ENCODE assay signal across 25 cellular contexts in the genomic region with DNA sequence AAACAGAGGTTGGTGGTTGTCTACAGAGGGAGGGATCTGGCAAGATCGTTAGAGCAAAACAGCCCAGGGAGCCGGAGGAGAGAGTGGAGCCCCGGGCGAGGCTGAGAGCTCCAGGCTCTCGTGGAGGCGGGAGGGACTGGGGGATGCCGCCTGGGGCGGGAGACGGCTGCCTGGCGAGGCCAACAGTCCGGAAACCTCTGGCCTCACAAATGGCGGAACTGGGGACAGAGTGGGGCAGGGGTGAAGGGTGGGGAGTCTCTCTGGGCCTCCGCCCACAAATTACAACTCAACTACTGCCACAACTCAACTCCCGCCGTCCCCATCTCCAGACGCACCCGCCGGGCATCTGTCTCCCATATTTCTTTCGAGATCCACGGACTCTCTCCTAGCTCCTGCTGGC. TPM values are rescaled to one million over a fixed set of nuclear protein-coding genes. Genes with fewer than 3 reads are reported as not detected.
DNase-seq lines count a peak whose midpoint lies in the region; ATAC-seq, FAIRE-seq and TF ChIP-seq lines count a peak whose summit lies in the region.
"Had no signal": no experiment of that assay in that cellular context is flagged by ENCODE, and none has a peak within 500 bp of the region (broad histone marks: within the 10 kb centered on the region; RNA-seq: fewer than 3 reads in every experiment).

No MANE protein-coding gene starts in this region.

- no peak overlapping the region for H3K27ac Mint-ChIP-seq in type B pancreatic cell
- no peak overlapping the region for H3K27ac Mint-ChIP-seq in activated CD8-positive, alpha-beta memory T cell treated with anti-CD3 and anti-CD28 coated beads, Interleukin-2, amount 10 ng/mL, durations not matched to agents 7 days and 5 days
- H3K27ac Mint-ChIP-seq: CD8-positive, alpha-beta T cell had no signal

- TF ChIP-seq CTCF in HepG2 (CRISPR knock-in tag; IDR thresholded peaks at IDR 0.05) (no peak), right lobe of liver (IDR thresholded peaks at IDR 0.05) (no peak), type B pancreatic cell (conservative IDR thresholded peaks at IDR 0.05) (no peak)

- BruUV-seq in HepG2 (replicated peaks; lab: Mats Ljungman, UMichigan) = no TSS peak

- H3K9me3 ChIP-seq in HepG2 (ENCODE audit: low read length) (no peaks in the 10 kb centered on the region), right lobe of liver (no peaks in the 10 kb centered on the region)
- H3K9me3 ChIP-seq: Peyer's patch had no signal

- H3K79me2 ChIP-seq in HepG2 (ENCODE audit: insufficient read depth, low read length) = no peaks in the 10 kb centered on the region

- WGBS in HepG2 (ENCODE audit: low lambda C conversion rate) = 97% methylated on average over 20 of the region's 20 CpGs
- WGBS in right lobe of liver (ENCODE audit: insufficient coverage, low coverage, low lambda C conversion rate, missing lambda C conversion rate) = 87% methylated on average over 8 of the region's 20 CpGs

- no peaks in the 10 kb centered on the region for H3K27me3 Mint-ChIP-seq in type B pancreatic cell
- no peaks in the 10 kb centered on the region for H3K27me3 Mint-ChIP-seq in activated CD8-positive, alpha-beta memory T cell treated with anti-CD3 and anti-CD28 coated beads, Interleukin-2, amount 10 ng/mL, durations not matched to agents 7 days and 5 days

- peaks cover 3% of the 10 kb centered on the region; the same call in 1 of the 2 replicates for H4K20me1 ChIP-seq in HepG2 (ENCODE audit: insufficient read depth, low read length)

- ATAC-seq in HepG2 = no peak
- ATAC-seq in right lobe of liver = no peak
- no peak for ATAC-seq in activated CD8-positive, alpha-beta memory T cell treated with anti-CD3 and anti-CD28 coated beads, Interleukin-2, amount 10 ng/mL, durations not matched to agents 7 days and 5 days
- ATAC-seq: CD8-positive, alpha-beta T cell had no signal

- in situ Hi-C loops in HepG2 (cut with HindIII; ENCODE audit: extremely low pct_ligation_motif_present, low pct_unique_long_range_greater_than_20kb) = no loop called here

- no peak overlapping the region for H3K4me3 Mint-ChIP-seq in type B pancreatic cell
- no peak overlapping the region for H3K4me3 Mint-ChIP-seq in activated CD8-positive, alpha-beta memory T cell treated with anti-CD3 and anti-CD28 coated beads, Interleukin-2, amount 10 ng/mL, durations not matched to agents 7 days and 5 days
- H3K4me3 Mint-ChIP-seq: CD8-positive, alpha-beta T cell had no signal

- H2AFZ ChIP-seq in HepG2 (ENCODE audit: low read length) = no peak overlapping the region

- no peak for TF ChIP-seq RAD21 in HepG2 (CRISPR knock-in tag; IDR thresholded peaks at IDR 0.05)

- H3K9me3 Mint-ChIP-seq in type B pancreatic cell = no peaks in the 10 kb centered on the region
- H3K9me3 Mint-ChIP-seq in activated CD8-positive, alpha-beta memory T cell treated with anti-CD3 and anti-CD28 coated beads, Interleukin-2, amount 10 ng/mL, durations not matched to agents 7 days and 5 days (ENCODE audit: low read depth) = no peaks in the 10 kb centered on the region
- H3K9me3 Mint-ChIP-seq: CD8-positive, alpha-beta T cell had no signal

- DNase-seq in HepG2 (ENCODE audit: low spot score) (no peak), right lobe of liver (no peak), ecto neural progenitor cell (ENCODE audit: low spot score) (peak; percentile 44), mesenteric fat pad (ENCODE audit: low spot score) (peak; percentile 88), type B pancreatic cell (ENCODE audit: extremely low spot score, unreplicated experiment) (peak; percentile 52), NCI-H748 (lab: John Stamatoyannopoulos, UW; ENCODE audit: unreplicated experiment) (no peak), frontal cortex (ENCODE audit: low spot score in 2 of 2) (no peak)
- DNase-seq in activated CD8-positive, alpha-beta memory T cell treated with anti-CD3 and anti-CD28 coated beads, Interleukin-2, amount 10 ng/mL, durations not matched to agents 7 days and 5 days = no peak
- DNase-seq: 8988T; AML-193; CD8-positive, alpha-beta T cell; DMS153; GDM1; HCEC 1CT; IMR-90; MV-4-11; NCI-H1105 treated with DMSO at 0.1 percent for 48 hours; NCI-H2081; NCI-H2171 treated with DMSO at 0.1 percent for 48 hours; NCI-H524 treated with DMSO at 0.1 percent for 48 hours; Peyer's patch had no signal

- peaks cover 34% of the 10 kb centered on the region for H3K36me3 Mint-ChIP-seq in type B pancreatic cell
- H3K36me3 Mint-ChIP-seq in activated CD8-positive, alpha-beta memory T cell treated with anti-CD3 and anti-CD28 coated beads, Interleukin-2, amount 10 ng/mL, durations not matched to agents 7 days and 5 days = no peaks in the 10 kb centered on the region

- H3K4me2 ChIP-seq in HepG2 (ENCODE audit: low read depth, low read length) = no peak overlapping the region
- H3K4me2 ChIP-seq: KMS-11 had no signal

- FAIRE-seq in HepG2 (lab: Jason Lieb, UNC) (no peak), frontal cortex (lab: Jason Lieb, UNC) (no peak)
- FAIRE-seq: HTR-8/SVneo had no signal

- intact Hi-C loops in HepG2 (cut with micrococcal nuclease; ENCODE audit: unreplicated experiment) (no loop called here), right lobe of liver (cut with DNase I) (no loop called here)

- H3K9ac ChIP-seq in HepG2 (ENCODE audit: insufficient read depth, low read depth, low read length) = no peak overlapping the region
- H3K9ac ChIP-seq: KMS-11 had no signal

- H3K4me1 Mint-ChIP-seq in type B pancreatic cell (ENCODE audit: unreplicated experiment) = no peaks in the 10 kb centered on the region
- H3K4me1 Mint-ChIP-seq in activated CD8-positive, alpha-beta memory T cell treated with anti-CD3 and anti-CD28 coated beads, Interleukin-2, amount 10 ng/mL, durations not matched to agents 7 days and 5 days = no peaks in the 10 kb centered on the region

- H3K4me1 ChIP-seq in HepG2 (ENCODE audit: insufficient read depth, low read length) (peaks cover 16% of the 10 kb centered on the region; the same call in 1 of the 2 replicates), right lobe of liver (no peaks in the 10 kb centered on the region)
- H3K4me1 ChIP-seq: Peyer's patch had no signal

- TF ChIP-seq POLR2A in HepG2 (IDR thresholded peaks at IDR 0.05; ENCODE audit: insufficient read depth in 1 of 2, low read depth in 2 of 2, low read length in 2 of 2) = no peak
- TF ChIP-seq POLR2A in right lobe of liver (IDR thresholded peaks at IDR 0.05) = no peak

- POLR2A ChIA-PET in HepG2 (lab: Yijun Ruan, JAX) = no interaction called here

- CTCF ChIA-PET in HepG2 (lab: Yijun Ruan, JAX; ENCODE audit: low intra/inter-chr PET ratio, low total read pairs) = no interaction called here
- CTCF ChIA-PET in activated CD8-positive, alpha-beta memory T cell treated with anti-CD3 and anti-CD28 coated beads, Interleukin-2, amount 10 ng/mL, durations not matched to agents 7 days and 5 days (lab: Charles Lee) = no interaction called here

- H3K4me3 ChIP-seq in HepG2 (replicated peaks in 1 of 3; ENCODE audit: insufficient read depth in 1 of 3, low read depth in 2 of 3, low read length in 3 of 3) (no peak overlapping the region), right lobe of liver (no peak overlapping the region)
- H3K4me3 ChIP-seq: Peyer's patch had no signal

- H3K27ac ChIP-seq in HepG2 (ENCODE audit: extremely low read length, insufficient read depth, low read length) (no peak overlapping the region), right lobe of liver (no peak overlapping the region)
- H3K27ac ChIP-seq: KMS-11, Peyer's patch had no signal

- peaks cover 10 to 41% of the 10 kb centered on the region in 2 experiments; a peak in 4 of 5 replicates for H3K36me3 ChIP-seq in HepG2 (replicated peaks in 1 of 2; ENCODE audit: control insufficient read depth in 1 of 2, insufficient read depth in 2 of 2, low read length in 2 of 2)
- H3K36me3 ChIP-seq in right lobe of liver = peaks cover 0 to 54% (median 34%) of the 10 kb centered on the region in 4 donors

- H3K27me3 ChIP-seq in HepG2 (ENCODE audit: control insufficient read depth in 1 of 2, insufficient read depth in 2 of 2, low read length in 2 of 2) = no peaks in the 10 kb centered on the region
- H3K27me3 ChIP-seq in right lobe of liver = no peaks in the 10 kb centered on the region
- H3K27me3 ChIP-seq: Peyer's patch had no signal

- TF ChIP-seq EP300 in HepG2 (IDR thresholded peaks at IDR 0.05; ENCODE audit: low read depth in 2 of 2, low read length in 2 of 2) = no peak
- TF ChIP-seq EP300 in HepG2 (CRISPR knock-in tag; IDR thresholded peaks at IDR 0.05; ENCODE audit: borderline replicate concordance) = no peak

TF ChIP-seq in HepG2, 621 proteins besides CTCF, POLR2A, EP300 and RAD21 (continues in another document):
- TF ChIP-seq GATAD1 (CRISPR knock-in tag; IDR thresholded peaks at IDR 0.05) (no peak), AGO2 (optimal IDR thresholded peaks at IDR 0.05; ENCODE audit: low read depth, low read length) (peak; percentile 9), PITX1 (CRISPR knock-in tag; IDR thresholded peaks at IDR 0.05) (no peak)

RNA-seq across cellular contexts. Expression of a gene that starts 47.7 kb away (rescaled TPM):
- total RNA-seq in HepG2 (2016; rRNA removed; fragmentation: Illumina TruSeq; extraction: Trizol) = 0.20 TPM in 2 replicates
- total RNA-seq in HepG2 (2016; cell fraction: cytosol; rRNA removed; fragmentation: Illumina TruSeq; extraction: Trizol; ENCODE audit: low read depth) = 0.20 and 0.26 TPM in 2 replicates
- 0.18 and 0.26 TPM in 2 replicates for total RNA-seq in HepG2 (2016; cell fraction: insoluble cytoplasmic fraction; rRNA removed; fragmentation: Illumina TruSeq; extraction: Trizol)
- 0.45 TPM in 1 of 2 replicates, not detected in the other for total RNA-seq in HepG2 (2016; cell fraction: membrane; rRNA removed; fragmentation: Illumina TruSeq; extraction: Trizol)
- not detected in 2 replicates for total RNA-seq in HepG2 (2016; cell fraction: nucleus; rRNA removed; fragmentation: Illumina TruSeq; extraction: Trizol)
- 0.25 and 0.56 TPM in 2 replicates for polyA plus RNA-seq in HepG2 (2011; rRNA removed)
- 0.28 and 0.48 TPM in 2 replicates for polyA plus RNA-seq in HepG2 (2011; cell fraction: cytosol; rRNA removed)
- 0.23 and 0.24 TPM in 2 replicates for polyA plus RNA-seq in HepG2 (2011; cell fraction: nucleus; rRNA removed)
- polyA plus RNA-seq in HepG2 (2012) = not detected in 2 replicates
- 0.07 and 0.22 TPM in 2 replicates for polyA plus RNA-seq in HepG2 (2016; cell fraction: cytosol; fragmentation: Illumina TruSeq; extraction: Trizol; ENCODE audit: low read depth)
- polyA plus RNA-seq in HepG2 (2016; cell fraction: insoluble cytoplasmic fraction; fragmentation: Illumina TruSeq; extraction: Trizol; ENCODE audit: low read depth) = 0.29 and 0.39 TPM in 2 replicates
- 0.48 and 0.54 TPM in 2 replicates for polyA plus RNA-seq in HepG2 (2016; cell fraction: membrane; fragmentation: Illumina TruSeq; extraction: Trizol; ENCODE audit: low read depth)
- 0.59 TPM in 1 of 2 replicates, not detected in the other for polyA plus RNA-seq in HepG2 (2016; cell fraction: nucleus; fragmentation: Illumina TruSeq; extraction: Trizol; ENCODE audit: insufficient read depth, low read depth)
- 0.70 TPM in 1 of 2 replicates, not detected in the other for polyA minus RNA-seq in HepG2 (2011; rRNA and poly(A)+ RNA removed; ENCODE audit: low replicate concordance)
- not detected in 2 replicates for polyA minus RNA-seq in HepG2 (2011; cell fraction: cytosol; rRNA and poly(A)+ RNA removed)
- not detected in 2 replicates for polyA minus RNA-seq in HepG2 (2011; cell fraction: nucleus; rRNA and poly(A)+ RNA removed)
- not detected for total RNA-seq in right lobe of liver
- total RNA-seq in mesenteric fat pad = not detected
- total RNA-seq in type B pancreatic cell (ENCODE audit: low replicate concordance) = 0.21 and 0.34 TPM in 2 replicates
- total RNA-seq in frontal cortex = 2.0 TPM
- total RNA-seq in activated CD8-positive, alpha-beta memory T cell treated with anti-CD3 and anti-CD28 coated beads, Interleukin-2, amount 10 ng/mL, durations not matched to agents 7 days and 5 days = not detected
- total RNA-seq: CD8-positive, alpha-beta T cell; IMR-90; OCI-LY7; Peyer's patch had no signal
- polyA plus RNA-seq: AG04450, IMR-90 had no signal

Comparison
In these comparisons a context has a peak if more than half of its experiments do, and no peak if none do; other contexts are left out.
1. DNase-seq: peak in ecto neural progenitor cell (single experiment), mesenteric fat pad (single experiment) and type B pancreatic cell (single experiment); none in HepG2 (single experiment), right lobe of liver (0 of 3), NCI-H748 (single experiment), frontal cortex (0 of 2) and activated CD8-positive, alpha-beta memory T cell treated with anti-CD3 and anti-CD28 coated beads, Interleukin-2, amount 10 ng/mL, durations not matched to agents 7 days and 5 days (single experiment).